In the genomic region with DNA sequence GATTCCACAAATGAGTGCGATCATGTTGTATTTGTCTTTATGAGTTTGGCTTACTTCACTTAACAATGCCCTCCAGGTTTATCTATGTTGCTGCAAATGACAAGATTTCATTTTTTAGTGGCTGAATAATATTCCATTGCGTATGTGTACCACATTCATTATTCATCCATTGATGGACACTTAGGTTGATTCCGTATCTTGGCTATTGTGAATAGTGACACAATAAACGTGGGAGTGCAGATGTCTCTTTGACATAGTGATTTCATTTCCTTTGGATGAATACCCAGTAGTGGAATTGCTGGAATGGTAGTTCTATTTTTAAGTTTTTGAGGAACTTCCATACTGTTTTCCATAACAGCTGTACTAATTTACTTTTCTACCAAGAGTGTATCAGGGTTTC, we compare ENCODE assay signal across 20 cellular contexts. TPM values are rescaled to one million over a fixed set of nuclear protein-coding genes. Genes with fewer than 3 reads are reported as not detected.
A peak's percentile ranks its signal among the peaks of the same experiment; 100 is the strongest.
DNase-seq lines count a peak whose midpoint lies in the region; ATAC-seq, FAIRE-seq and TF ChIP-seq lines count a peak whose summit lies in the region.
"Had no signal": no experiment of that assay in that cellular context is flagged by ENCODE, and none has a peak within 500 bp of the region (broad histone marks: within the 10 kb centered on the region; RNA-seq: fewer than 3 reads in every experiment).

No MANE protein-coding gene starts in this region.

- H3K56ac ChIP-seq in IMR-90 (ENCODE audit: extremely low read depth, insufficient read depth, low read length) = no peak overlapping the region

- CTCF ChIA-PET in IMR-90 (lab: Yijun Ruan, JAX) = interaction anchor here (0.6 kb wide), 1 partner anchor 548 kb away, joined by 3 read pairs; no protein-coding TSS in a partner anchor

- no peak for ATAC-seq in IMR-90 (ENCODE audit: low read depth)
- ATAC-seq in foreskin keratinocyte = no peak
- ATAC-seq in HG02642 (IDR thresholded peaks at IDR 0.05; ENCODE audit: poor library complexity, unreplicated experiment) = no peak
- ATAC-seq in aorta (ENCODE audit: low FRiP score) = no peak
- ATAC-seq: HepG2, Panc1 had no signal

- no peak overlapping the region; the same call in 1 of the 2 replicates for H3K18ac ChIP-seq in IMR-90 (ENCODE audit: low read depth, low read length)

- no peak overlapping the region for H2BK15ac ChIP-seq in IMR-90 (ENCODE audit: low read depth, low read length)

- POLR2A ChIA-PET in IMR-90 (lab: Charles Lee; ENCODE audit: unreplicated experiment) = no interaction called here

- in situ Hi-C loops in IMR-90 (cut with MboI; ENCODE audit: low sequenced_read_pairs) = no loop called here

- 0 out of 2 replicates have a peak, but pooled peaks cover 1% of the 10 kb centered on the region for H3K27me3 ChIP-seq in IMR-90 (ENCODE audit: control insufficient read depth, insufficient read depth, low read length)
- H3K27me3 ChIP-seq in bronchial epithelial cell (ENCODE audit: control insufficient read depth, insufficient read depth, low read length) = no peaks in the 10 kb centered on the region
- no peaks in the 10 kb centered on the region for H3K27me3 ChIP-seq in foreskin keratinocyte
- no peaks in the 10 kb centered on the region for H3K27me3 ChIP-seq in dorsolateral prefrontal cortex
- no peaks in the 10 kb centered on the region for H3K27me3 ChIP-seq in aorta (ENCODE audit: control insufficient read depth in 1 of 2, insufficient read depth in 2 of 2, low read length in 1 of 2)

- no peaks in the 10 kb centered on the region for H3K36me3 ChIP-seq in IMR-90 (ENCODE audit: control insufficient read depth, insufficient read depth, low read length)
- no peaks in the 10 kb centered on the region for H3K36me3 ChIP-seq in bronchial epithelial cell (ENCODE audit: control insufficient read depth, insufficient read depth, low read length)
- no peaks in the 10 kb centered on the region for H3K36me3 ChIP-seq in aorta (ENCODE audit: control insufficient read depth in 1 of 2, insufficient read depth in 2 of 2, low read length in 1 of 2)

- DNase-seq in AG10803 (ENCODE audit: low read depth) (peak; percentile 53), IMR-90 (no peak), bronchial epithelial cell (ENCODE audit: low read depth) (peak; percentile 69), foreskin keratinocyte (peak in 1 of 2 donors; percentile 76), SW 1271 (lab: John Stamatoyannopoulos, UW) (no peak), dorsolateral prefrontal cortex (no peak), aorta (no peak)
- DNase-seq: DMS53, KBM-7, NCI-H1092 treated with DMSO at 0.1 percent for 48 hours, NCI-H146, NCI-H2029, NCI-H2171, NCI-H524 treated with DMSO at 0.1 percent for 48 hours, NCI-H82 had no signal

- intact Hi-C loops in IMR-90 (cut with micrococcal nuclease) (no loop called here), dorsolateral prefrontal cortex (cut with DNase I) (no loop called here), aorta (cut with DNase I) (no loop called here)

- H3K9ac ChIP-seq in IMR-90 (ENCODE audit: low read depth, low read length) = no peak overlapping the region

- peak overlapping the region; percentile 71 for H2BK5ac ChIP-seq in IMR-90 (ENCODE audit: low read depth, low read length, poor library complexity, severe bottlenecking)

- TF ChIP-seq POLR2A in IMR-90 (IDR thresholded peaks at IDR 0.05; ENCODE audit: low read depth, low read length) = no peak

- no peak overlapping the region for H2AK9ac ChIP-seq in IMR-90 (replicated peaks; ENCODE audit: low read depth, low read length, poor library complexity)

- H2BK20ac ChIP-seq in IMR-90 (ENCODE audit: low read depth, low read length) = no peak overlapping the region

- FAIRE-seq in bronchial epithelial cell (lab: Jason Lieb, UNC) = no peak
- FAIRE-seq: H54, HepG2 had no signal

- no peak overlapping the region for H3K14ac ChIP-seq in IMR-90 (replicated peaks; ENCODE audit: low read depth, low read length)

- H3K27ac ChIP-seq in IMR-90 (ENCODE audit: insufficient read depth, low read length) = no peak overlapping the region
- peak overlapping the region; percentile 51 for H3K27ac ChIP-seq in foreskin keratinocyte
- H3K27ac ChIP-seq in dorsolateral prefrontal cortex = no peak overlapping the region
- H3K27ac ChIP-seq in aorta (ENCODE audit: low read depth in 1 of 2, low read length in 2 of 2) = no peak overlapping the region
- H3K27ac ChIP-seq: C4-2B had no signal

- no peak overlapping the region for H3K4ac ChIP-seq in IMR-90 (ENCODE audit: low read depth, low read length)

- peaks cover 2% of the 10 kb centered on the region for H3K4me1 ChIP-seq in IMR-90 (ENCODE audit: control insufficient read depth, insufficient read depth, low read length)
- peaks cover 18% of the 10 kb centered on the region for H3K4me1 ChIP-seq in foreskin keratinocyte
- H3K4me1 ChIP-seq in aorta (ENCODE audit: control insufficient read depth in 1 of 2, insufficient read depth in 2 of 2, low read length in 2 of 2) = no peaks in the 10 kb centered on the region

- WGBS in IMR-90 (ENCODE audit: extremely low coverage in 2 of 2, insufficient read length in 1 of 2), 2 experiments = no CpG with 5 or more reads among the region's 4 CpGs
- WGBS in aorta, 2 donors = 66 to 75% methylated on average over 4 of the region's 4 CpGs

- no peak for TF ChIP-seq CTCF in AG10803 (conservative IDR thresholded peaks at IDR 0.05; ENCODE audit: low read length)
- no peak for TF ChIP-seq CTCF in IMR-90 (conservative IDR thresholded peaks at IDR 0.05; ENCODE audit: low read depth, low read length)
- no peak for TF ChIP-seq CTCF in bronchial epithelial cell (IDR thresholded peaks at IDR 0.05; ENCODE audit: insufficient read depth, low read length, severe bottlenecking)
- no peak for TF ChIP-seq CTCF in foreskin keratinocyte (conservative IDR thresholded peaks at IDR 0.05)
- no peak for TF ChIP-seq CTCF in dorsolateral prefrontal cortex (IDR thresholded peaks at IDR 0.05 in 54 of 56, conservative IDR thresholded peaks at IDR 0.05 in 2 of 56; ENCODE audit: low read depth in 1 of 56, partially characterized antibody in 56 of 56)

- no peak overlapping the region for H2AK5ac ChIP-seq in IMR-90 (ENCODE audit: low read depth, low read length)

- no peak overlapping the region for H2AFZ ChIP-seq in IMR-90 (replicated peaks; ENCODE audit: low read length, poor library complexity)

- H3K4me3 ChIP-seq in AG10803 (ENCODE audit: low read length) (no peak overlapping the region), IMR-90 (ENCODE audit: insufficient read depth, low read depth, low read length) (no peak overlapping the region), bronchial epithelial cell (ENCODE audit: low read depth, low read length) (no peak overlapping the region), dorsolateral prefrontal cortex (no peak overlapping the region), aorta (ENCODE audit: low read length in 2 of 2) (no peak overlapping the region)

- H4K5ac ChIP-seq in IMR-90 (ENCODE audit: low read depth, low read length) = no peak overlapping the region

- no peaks in the 10 kb centered on the region for H3K79me1 ChIP-seq in IMR-90 (ENCODE audit: low read depth in 1 of 2, low read length in 2 of 2)

- H3K4me2 ChIP-seq in IMR-90 (ENCODE audit: low read depth, low read length) = no peak overlapping the region

- H4K20me1 ChIP-seq in IMR-90 (ENCODE audit: insufficient read depth, low read length) = no peaks in the 10 kb centered on the region

- no peak overlapping the region for H4K91ac ChIP-seq in IMR-90 (ENCODE audit: insufficient read depth, low read depth, low read length)

- peak overlapping the region; percentile 46; the same call in 1 of the 2 replicates for H2BK120ac ChIP-seq in IMR-90 (ENCODE audit: low read depth, low read length)

- H4K8ac ChIP-seq in IMR-90 (ENCODE audit: low read depth in 2 of 2, low read length in 2 of 2) = no peak overlapping the region

- dilution Hi-C loops in IMR-90 (cut with HindIII; ENCODE audit: low sequenced_read_pairs, unreplicated experiment) = no loop called here

- H3K9me1 ChIP-seq in IMR-90 (ENCODE audit: insufficient read depth, low read length) = no peaks in the 10 kb centered on the region

- BruUV-seq in IMR-90 (replicated peaks; lab: Mats Ljungman, UMichigan) = no TSS peak

- no peak overlapping the region for H3K23ac ChIP-seq in IMR-90 (ENCODE audit: low read depth, low read length)

- TF ChIP-seq RAD21 in IMR-90 (IDR thresholded peaks at IDR 0.05; ENCODE audit: low read length) = no peak

- H3K9me3 ChIP-seq in IMR-90 (ENCODE audit: control insufficient read depth, insufficient read depth, low read length) = no peaks in the 10 kb centered on the region
- H3K9me3 ChIP-seq in aorta (ENCODE audit: control insufficient read depth, low read length) = no peaks in the 10 kb centered on the region

TF ChIP-seq in IMR-90, 13 proteins besides CTCF, POLR2A, EP300 and RAD21 (continues in another document):
- TF ChIP-seq MAFK (IDR thresholded peaks at IDR 0.05; ENCODE audit: low read depth, low read length) (no peak), FOS (IDR thresholded peaks at IDR 0.05; ENCODE audit: low read depth, low read length) (no peak), MAZ (IDR thresholded peaks at IDR 0.05; ENCODE audit: borderline replicate concordance, low read depth, low read length) (no peak), CEBPB (IDR thresholded peaks at IDR 0.05; ENCODE audit: low read depth, low read length) (no peak), RFX5 (IDR thresholded peaks at IDR 0.05; ENCODE audit: low read depth, low read length) (no peak), RCOR1 (IDR thresholded peaks at IDR 0.05; ENCODE audit: insufficient replicate concordance, low read length) (no peak), NFE2L2 (IDR thresholded peaks at IDR 0.05; ENCODE audit: low read depth, low read length) (no peak), SMC3 (IDR thresholded peaks at IDR 0.05; ENCODE audit: low read depth, low read length) (no peak), MXI1 (IDR thresholded peaks at IDR 0.05; ENCODE audit: borderline replicate concordance, low read depth, low read length) (no peak), CHD1 (IDR thresholded peaks at IDR 0.05; ENCODE audit: low read depth, low read length) (no peak)

RNA-seq across cellular contexts. Expression of gene AKAP6, which starts 23.5 kb away (rescaled TPM):
- 1.6 and 1.7 TPM in 2 replicates for total RNA-seq in IMR-90 (2012; rRNA removed)
- polyA plus RNA-seq in IMR-90 (2012; rRNA removed) = 0.22 TPM in 2 replicates
- 0.01 and 0.53 TPM in 2 replicates for polyA plus RNA-seq in IMR-90 (2012; cell fraction: cytosol; rRNA removed)
- polyA plus RNA-seq in IMR-90 (2012; cell fraction: nucleus; rRNA removed; ENCODE audit: low replicate concordance) = 0.26 TPM in 1 of 2 replicates, not detected in the other
- 4.2 and 10.6 TPM in 2 replicates for total RNA-seq in bronchial epithelial cell
- 2.2 and 2.5 TPM in 2 replicates for total RNA-seq in foreskin keratinocyte
- 0.20 and 0.35 TPM in 2 replicates for polyA plus RNA-seq in foreskin keratinocyte
- 100 to 1,000 TPM; 160 to 396 (median 286) TPM for total RNA-seq in dorsolateral prefrontal cortex
- total RNA-seq in aorta = 100 to 1,000 TPM in 1 of 2 donors, 10 to 100 TPM in 1; 79.3 to 211 TPM
- 10 to 100 TPM in 1 of 2 donors, 1 to 10 TPM in 1; 7.4 to 13.9 TPM for polyA plus RNA-seq in aorta

Comparison
In these comparisons a context has a peak if more than half of its experiments do, and no peak if none do; other contexts are left out.
1. DNase-seq: peak in AG10803 (single experiment) and bronchial epithelial cell (single experiment); none in IMR-90 (single experiment), SW 1271 (0 of 2), dorsolateral prefrontal cortex (0 of 10) and aorta (0 of 2).